ENCODE assay signal across 1 cellular context in the genomic region with DNA sequence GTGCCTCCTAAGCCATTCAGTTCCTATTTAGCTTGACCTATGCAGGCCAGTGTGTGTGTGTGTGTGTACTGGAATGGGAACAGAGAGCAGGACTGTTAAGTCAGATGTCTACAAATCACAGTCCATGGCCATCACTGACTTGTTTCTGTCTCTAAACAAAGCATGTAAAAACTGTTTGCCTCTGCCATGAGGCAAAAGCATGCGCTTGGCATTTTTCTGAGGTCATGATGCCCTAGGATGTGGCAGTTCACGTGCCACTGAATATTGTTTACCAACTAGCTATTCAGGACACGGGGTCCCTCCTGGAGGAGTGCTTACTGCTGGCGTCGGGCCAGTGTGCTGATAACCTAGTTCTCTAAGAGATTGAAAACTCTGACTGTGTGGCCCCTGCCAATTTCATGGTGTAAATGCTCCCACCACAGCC.
TF ChIP-seq lines count a peak whose summit lies in the region.

No MANE protein-coding gene starts in this region.

TF ChIP-seq in HepG2, 621 proteins besides CTCF, POLR2A, EP300 and RAD21 (continued from another document and continues in another):
- TF ChIP-seq, protein P1, sequence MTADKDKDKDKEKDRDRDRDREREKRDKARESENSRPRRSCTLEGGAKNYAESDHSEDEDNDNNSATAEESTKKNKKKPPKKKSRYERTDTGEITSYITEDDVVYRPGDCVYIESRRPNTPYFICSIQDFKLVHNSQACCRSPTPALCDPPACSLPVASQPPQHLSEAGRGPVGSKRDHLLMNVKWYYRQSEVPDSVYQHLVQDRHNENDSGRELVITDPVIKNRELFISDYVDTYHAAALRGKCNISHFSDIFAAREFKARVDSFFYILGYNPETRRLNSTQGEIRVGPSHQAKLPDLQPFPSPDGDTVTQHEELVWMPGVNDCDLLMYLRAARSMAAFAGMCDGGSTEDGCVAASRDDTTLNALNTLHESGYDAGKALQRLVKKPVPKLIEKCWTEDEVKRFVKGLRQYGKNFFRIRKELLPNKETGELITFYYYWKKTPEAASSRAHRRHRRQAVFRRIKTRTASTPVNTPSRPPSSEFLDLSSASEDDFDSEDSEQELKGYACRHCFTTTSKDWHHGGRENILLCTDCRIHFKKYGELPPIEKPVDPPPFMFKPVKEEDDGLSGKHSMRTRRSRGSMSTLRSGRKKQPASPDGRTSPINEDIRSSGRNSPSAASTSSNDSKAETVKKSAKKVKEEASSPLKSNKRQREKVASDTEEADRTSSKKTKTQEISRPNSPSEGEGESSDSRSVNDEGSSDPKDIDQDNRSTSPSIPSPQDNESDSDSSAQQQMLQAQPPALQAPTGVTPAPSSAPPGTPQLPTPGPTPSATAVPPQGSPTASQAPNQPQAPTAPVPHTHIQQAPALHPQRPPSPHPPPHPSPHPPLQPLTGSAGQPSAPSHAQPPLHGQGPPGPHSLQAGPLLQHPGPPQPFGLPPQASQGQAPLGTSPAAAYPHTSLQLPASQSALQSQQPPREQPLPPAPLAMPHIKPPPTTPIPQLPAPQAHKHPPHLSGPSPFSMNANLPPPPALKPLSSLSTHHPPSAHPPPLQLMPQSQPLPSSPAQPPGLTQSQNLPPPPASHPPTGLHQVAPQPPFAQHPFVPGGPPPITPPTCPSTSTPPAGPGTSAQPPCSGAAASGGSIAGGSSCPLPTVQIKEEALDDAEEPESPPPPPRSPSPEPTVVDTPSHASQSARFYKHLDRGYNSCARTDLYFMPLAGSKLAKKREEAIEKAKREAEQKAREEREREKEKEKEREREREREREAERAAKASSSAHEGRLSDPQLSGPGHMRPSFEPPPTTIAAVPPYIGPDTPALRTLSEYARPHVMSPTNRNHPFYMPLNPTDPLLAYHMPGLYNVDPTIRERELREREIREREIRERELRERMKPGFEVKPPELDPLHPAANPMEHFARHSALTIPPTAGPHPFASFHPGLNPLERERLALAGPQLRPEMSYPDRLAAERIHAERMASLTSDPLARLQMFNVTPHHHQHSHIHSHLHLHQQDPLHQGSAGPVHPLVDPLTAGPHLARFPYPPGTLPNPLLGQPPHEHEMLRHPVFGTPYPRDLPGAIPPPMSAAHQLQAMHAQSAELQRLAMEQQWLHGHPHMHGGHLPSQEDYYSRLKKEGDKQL (CRISPR knock-in tag; IDR thresholded peaks at IDR 0.05; ENCODE audit: low read depth): peak; percentile 51; the same call in 1 of the 2 replicates
- TF ChIP-seq, protein P2, sequence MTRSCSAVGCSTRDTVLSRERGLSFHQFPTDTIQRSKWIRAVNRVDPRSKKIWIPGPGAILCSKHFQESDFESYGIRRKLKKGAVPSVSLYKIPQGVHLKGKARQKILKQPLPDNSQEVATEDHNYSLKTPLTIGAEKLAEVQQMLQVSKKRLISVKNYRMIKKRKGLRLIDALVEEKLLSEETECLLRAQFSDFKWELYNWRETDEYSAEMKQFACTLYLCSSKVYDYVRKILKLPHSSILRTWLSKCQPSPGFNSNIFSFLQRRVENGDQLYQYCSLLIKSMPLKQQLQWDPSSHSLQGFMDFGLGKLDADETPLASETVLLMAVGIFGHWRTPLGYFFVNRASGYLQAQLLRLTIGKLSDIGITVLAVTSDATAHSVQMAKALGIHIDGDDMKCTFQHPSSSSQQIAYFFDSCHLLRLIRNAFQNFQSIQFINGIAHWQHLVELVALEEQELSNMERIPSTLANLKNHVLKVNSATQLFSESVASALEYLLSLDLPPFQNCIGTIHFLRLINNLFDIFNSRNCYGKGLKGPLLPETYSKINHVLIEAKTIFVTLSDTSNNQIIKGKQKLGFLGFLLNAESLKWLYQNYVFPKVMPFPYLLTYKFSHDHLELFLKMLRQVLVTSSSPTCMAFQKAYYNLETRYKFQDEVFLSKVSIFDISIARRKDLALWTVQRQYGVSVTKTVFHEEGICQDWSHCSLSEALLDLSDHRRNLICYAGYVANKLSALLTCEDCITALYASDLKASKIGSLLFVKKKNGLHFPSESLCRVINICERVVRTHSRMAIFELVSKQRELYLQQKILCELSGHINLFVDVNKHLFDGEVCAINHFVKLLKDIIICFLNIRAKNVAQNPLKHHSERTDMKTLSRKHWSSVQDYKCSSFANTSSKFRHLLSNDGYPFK (CRISPR knock-in tag; IDR thresholded peaks at IDR 0.05; ENCODE audit: borderline replicate concordance): no peak
- TF ChIP-seq ZNF720 (CRISPR knock-in tag; IDR thresholded peaks at IDR 0.05) (no peak), ZEB1 (IDR thresholded peaks at IDR 0.05; ENCODE audit: insufficient replicate concordance, low read depth) (no peak), ZBTB21 (CRISPR knock-in tag; IDR thresholded peaks at IDR 0.05) (peak; percentile 80), SALL2 (CRISPR knock-in tag; IDR thresholded peaks at IDR 0.05) (no peak), GFI1 (CRISPR knock-in tag; IDR thresholded peaks at IDR 0.05; ENCODE audit: borderline replicate concordance) (peak; percentile 97), DMAP1 (CRISPR knock-in tag; IDR thresholded peaks at IDR 0.05) (no peak), ETV5 (CRISPR knock-in tag; IDR thresholded peaks at IDR 0.05; ENCODE audit: borderline replicate concordance) (peak; percentile 59; the same call in 1 of the 2 replicates), ZFP62 (CRISPR knock-in tag; IDR thresholded peaks at IDR 0.05) (no peak), MIER2 (CRISPR knock-in tag; IDR thresholded peaks at IDR 0.05) (peak; percentile 67; the same call in 1 of the 2 replicates), ZNF709 (CRISPR knock-in tag; IDR thresholded peaks at IDR 0.05) (no peak), ZNF746 (CRISPR knock-in tag; IDR thresholded peaks at IDR 0.05) (no peak), ZNF234 (CRISPR knock-in tag; conservative IDR thresholded peaks at IDR 0.05) (no peak), SPEN (CRISPR knock-in tag; IDR thresholded peaks at IDR 0.05; ENCODE audit: low read depth) (peak; percentile 54; the same call in 1 of the 2 replicates), BCL6 (CRISPR knock-in tag; IDR thresholded peaks at IDR 0.05) (peak; percentile 96), ELF3 (CRISPR knock-in tag; IDR thresholded peaks at IDR 0.05) (peak; percentile 87), ZNF773 (CRISPR knock-in tag; IDR thresholded peaks at IDR 0.05; ENCODE audit: borderline replicate concordance) (no peak), SP5 (CRISPR knock-in tag; IDR thresholded peaks at IDR 0.05; ENCODE audit: borderline replicate concordance, low read depth) (peak; percentile 65; the same call in 1 of the 2 replicates), KMT2B (CRISPR knock-in tag; IDR thresholded peaks at IDR 0.05) (peak; percentile 40; the same call in 1 of the 2 replicates), ZNF883 (CRISPR knock-in tag; IDR thresholded peaks at IDR 0.05; ENCODE audit: not compliant biosample characterization) (no peak), ZNF101 (CRISPR knock-in tag; IDR thresholded peaks at IDR 0.05; ENCODE audit: borderline replicate concordance, low read depth) (no peak), KLF15 (CRISPR knock-in tag; IDR thresholded peaks at IDR 0.05; ENCODE audit: borderline replicate concordance) (no peak), ATF7-NPFF (CRISPR knock-in tag; IDR thresholded peaks at IDR 0.05; ENCODE audit: low read depth) (no peak), GABPB1 (CRISPR knock-in tag; IDR thresholded peaks at IDR 0.05) (peak; percentile 36; the same call in 1 of the 2 replicates), KLF13 (CRISPR knock-in tag; IDR thresholded peaks at IDR 0.05) (no peak), KLF12 (CRISPR knock-in tag; IDR thresholded peaks at IDR 0.05; ENCODE audit: borderline replicate concordance) (no peak), TBL1XR1 (IDR thresholded peaks at IDR 0.05; ENCODE audit: borderline replicate concordance, low read length, partially characterized antibody) (peak; percentile 76), IKZF4 (CRISPR knock-in tag; IDR thresholded peaks at IDR 0.05; ENCODE audit: borderline replicate concordance, low read depth, not compliant biosample characterization) (no peak), ZBTB38 (CRISPR knock-in tag; IDR thresholded peaks at IDR 0.05) (0 out of 2 replicates have a peak, but pooled peaks have one; percentile 17), SOX5 (CRISPR knock-in tag; IDR thresholded peaks at IDR 0.05; ENCODE audit: borderline replicate concordance) (peak; percentile 99)
- TF ChIP-seq, protein P3, sequence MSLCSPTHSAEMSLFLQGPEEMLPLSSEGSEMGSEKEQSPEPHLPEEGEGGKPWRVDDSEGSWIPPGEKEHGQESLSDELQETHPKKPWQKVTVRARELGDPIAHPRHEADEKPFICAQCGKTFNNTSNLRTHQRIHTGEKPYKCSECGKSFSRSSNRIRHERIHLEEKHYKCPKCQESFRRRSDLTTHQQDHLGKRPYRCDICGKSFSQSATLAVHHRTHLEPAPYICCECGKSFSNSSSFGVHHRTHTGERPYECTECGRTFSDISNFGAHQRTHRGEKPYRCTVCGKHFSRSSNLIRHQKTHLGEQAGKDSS (CRISPR knock-in tag; IDR thresholded peaks at IDR 0.05; ENCODE audit: borderline replicate concordance, low read depth): peak; percentile 74; the same call in 1 of the 2 replicates
- TF ChIP-seq, protein P4, sequence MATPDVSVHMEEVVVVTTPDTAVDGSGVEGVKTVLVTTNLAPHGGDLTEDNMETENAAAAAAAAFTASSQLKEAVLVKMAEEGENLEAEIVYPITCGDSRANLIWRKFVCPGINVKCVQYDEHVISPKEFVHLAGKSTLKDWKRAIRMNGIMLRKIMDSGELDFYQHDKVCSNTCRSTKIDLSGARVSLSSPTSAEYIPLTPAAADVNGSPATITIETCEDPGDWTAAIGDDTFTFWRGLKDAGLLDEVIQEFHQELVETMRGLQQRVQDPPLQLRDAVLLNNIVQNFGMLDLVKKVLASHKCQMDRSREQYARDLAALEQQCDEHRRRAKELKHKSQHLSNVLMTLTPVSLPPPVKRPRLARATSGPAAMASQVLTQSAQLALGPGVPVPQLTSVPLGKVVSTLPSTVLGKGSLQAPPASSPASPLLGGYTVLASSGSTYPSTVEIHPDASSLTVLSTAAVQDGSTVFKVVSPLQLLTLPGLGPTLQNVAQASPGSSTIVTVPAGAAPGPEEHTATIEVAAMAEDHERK (CRISPR knock-in tag; IDR thresholded peaks at IDR 0.05; ENCODE audit: low read depth): no peak
- TF ChIP-seq, protein P5, sequence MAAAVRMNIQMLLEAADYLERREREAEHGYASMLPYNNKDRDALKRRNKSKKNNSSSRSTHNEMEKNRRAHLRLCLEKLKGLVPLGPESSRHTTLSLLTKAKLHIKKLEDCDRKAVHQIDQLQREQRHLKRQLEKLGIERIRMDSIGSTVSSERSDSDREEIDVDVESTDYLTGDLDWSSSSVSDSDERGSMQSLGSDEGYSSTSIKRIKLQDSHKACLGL (CRISPR knock-in tag; IDR thresholded peaks at IDR 0.05): no peak
- TF ChIP-seq, protein P6, sequence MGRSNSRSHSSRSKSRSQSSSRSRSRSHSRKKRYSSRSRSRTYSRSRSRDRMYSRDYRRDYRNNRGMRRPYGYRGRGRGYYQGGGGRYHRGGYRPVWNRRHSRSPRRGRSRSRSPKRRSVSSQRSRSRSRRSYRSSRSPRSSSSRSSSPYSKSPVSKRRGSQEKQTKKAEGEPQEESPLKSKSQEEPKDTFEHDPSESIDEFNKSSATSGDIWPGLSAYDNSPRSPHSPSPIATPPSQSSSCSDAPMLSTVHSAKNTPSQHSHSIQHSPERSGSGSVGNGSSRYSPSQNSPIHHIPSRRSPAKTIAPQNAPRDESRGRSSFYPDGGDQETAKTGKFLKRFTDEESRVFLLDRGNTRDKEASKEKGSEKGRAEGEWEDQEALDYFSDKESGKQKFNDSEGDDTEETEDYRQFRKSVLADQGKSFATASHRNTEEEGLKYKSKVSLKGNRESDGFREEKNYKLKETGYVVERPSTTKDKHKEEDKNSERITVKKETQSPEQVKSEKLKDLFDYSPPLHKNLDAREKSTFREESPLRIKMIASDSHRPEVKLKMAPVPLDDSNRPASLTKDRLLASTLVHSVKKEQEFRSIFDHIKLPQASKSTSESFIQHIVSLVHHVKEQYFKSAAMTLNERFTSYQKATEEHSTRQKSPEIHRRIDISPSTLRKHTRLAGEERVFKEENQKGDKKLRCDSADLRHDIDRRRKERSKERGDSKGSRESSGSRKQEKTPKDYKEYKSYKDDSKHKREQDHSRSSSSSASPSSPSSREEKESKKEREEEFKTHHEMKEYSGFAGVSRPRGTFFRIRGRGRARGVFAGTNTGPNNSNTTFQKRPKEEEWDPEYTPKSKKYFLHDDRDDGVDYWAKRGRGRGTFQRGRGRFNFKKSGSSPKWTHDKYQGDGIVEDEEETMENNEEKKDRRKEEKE (IDR thresholded peaks at IDR 0.05): no peak
- TF ChIP-seq, protein P7, sequence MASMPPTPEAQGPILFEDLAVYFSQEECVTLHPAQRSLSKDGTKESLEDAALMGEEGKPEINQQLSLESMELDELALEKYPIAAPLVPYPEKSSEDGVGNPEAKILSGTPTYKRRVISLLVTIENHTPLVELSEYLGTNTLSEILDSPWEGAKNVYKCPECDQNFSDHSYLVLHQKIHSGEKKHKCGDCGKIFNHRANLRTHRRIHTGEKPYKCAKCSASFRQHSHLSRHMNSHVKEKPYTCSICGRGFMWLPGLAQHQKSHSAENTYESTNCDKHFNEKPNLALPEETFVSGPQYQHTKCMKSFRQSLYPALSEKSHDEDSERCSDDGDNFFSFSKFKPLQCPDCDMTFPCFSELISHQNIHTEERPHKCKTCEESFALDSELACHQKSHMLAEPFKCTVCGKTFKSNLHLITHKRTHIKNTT (CRISPR knock-in tag; IDR thresholded peaks at IDR 0.05): no peak
- TF ChIP-seq, protein P8, sequence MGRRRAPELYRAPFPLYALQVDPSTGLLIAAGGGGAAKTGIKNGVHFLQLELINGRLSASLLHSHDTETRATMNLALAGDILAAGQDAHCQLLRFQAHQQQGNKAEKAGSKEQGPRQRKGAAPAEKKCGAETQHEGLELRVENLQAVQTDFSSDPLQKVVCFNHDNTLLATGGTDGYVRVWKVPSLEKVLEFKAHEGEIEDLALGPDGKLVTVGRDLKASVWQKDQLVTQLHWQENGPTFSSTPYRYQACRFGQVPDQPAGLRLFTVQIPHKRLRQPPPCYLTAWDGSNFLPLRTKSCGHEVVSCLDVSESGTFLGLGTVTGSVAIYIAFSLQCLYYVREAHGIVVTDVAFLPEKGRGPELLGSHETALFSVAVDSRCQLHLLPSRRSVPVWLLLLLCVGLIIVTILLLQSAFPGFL (CRISPR knock-in tag; IDR thresholded peaks at IDR 0.05): no peak
- TF ChIP-seq, protein P9, sequence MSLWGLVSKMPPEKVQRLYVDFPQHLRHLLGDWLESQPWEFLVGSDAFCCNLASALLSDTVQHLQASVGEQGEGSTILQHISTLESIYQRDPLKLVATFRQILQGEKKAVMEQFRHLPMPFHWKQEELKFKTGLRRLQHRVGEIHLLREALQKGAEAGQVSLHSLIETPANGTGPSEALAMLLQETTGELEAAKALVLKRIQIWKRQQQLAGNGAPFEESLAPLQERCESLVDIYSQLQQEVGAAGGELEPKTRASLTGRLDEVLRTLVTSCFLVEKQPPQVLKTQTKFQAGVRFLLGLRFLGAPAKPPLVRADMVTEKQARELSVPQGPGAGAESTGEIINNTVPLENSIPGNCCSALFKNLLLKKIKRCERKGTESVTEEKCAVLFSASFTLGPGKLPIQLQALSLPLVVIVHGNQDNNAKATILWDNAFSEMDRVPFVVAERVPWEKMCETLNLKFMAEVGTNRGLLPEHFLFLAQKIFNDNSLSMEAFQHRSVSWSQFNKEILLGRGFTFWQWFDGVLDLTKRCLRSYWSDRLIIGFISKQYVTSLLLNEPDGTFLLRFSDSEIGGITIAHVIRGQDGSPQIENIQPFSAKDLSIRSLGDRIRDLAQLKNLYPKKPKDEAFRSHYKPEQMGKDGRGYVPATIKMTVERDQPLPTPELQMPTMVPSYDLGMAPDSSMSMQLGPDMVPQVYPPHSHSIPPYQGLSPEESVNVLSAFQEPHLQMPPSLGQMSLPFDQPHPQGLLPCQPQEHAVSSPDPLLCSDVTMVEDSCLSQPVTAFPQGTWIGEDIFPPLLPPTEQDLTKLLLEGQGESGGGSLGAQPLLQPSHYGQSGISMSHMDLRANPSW (CRISPR knock-in tag; IDR thresholded peaks at IDR 0.05; ENCODE audit: borderline replicate concordance): 0 out of 2 replicates have a peak, but pooled peaks have one; percentile 53
- TF ChIP-seq, protein P10, sequence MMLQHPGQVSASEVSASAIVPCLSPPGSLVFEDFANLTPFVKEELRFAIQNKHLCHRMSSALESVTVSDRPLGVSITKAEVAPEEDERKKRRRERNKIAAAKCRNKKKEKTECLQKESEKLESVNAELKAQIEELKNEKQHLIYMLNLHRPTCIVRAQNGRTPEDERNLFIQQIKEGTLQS (CRISPR knock-in tag; IDR thresholded peaks at IDR 0.05): 0 out of 2 replicates have a peak, but pooled peaks have one; percentile 25
